21 cellular contexts compared by ENCODE assay signal in genomic region chr2:120536141-120536540, GRCh38.
"Had no signal": no experiment of that assay in that cellular context is flagged by ENCODE, and none has a peak within 500 bp of the region (broad histone marks: within the 10 kb centered on the region; RNA-seq: fewer than 3 reads in every experiment).

No MANE protein-coding gene starts in this region.

- H3K79me2 ChIP-seq: parathyroid adenoma had no signal

- ATAC-seq: foreskin keratinocyte; lower lobe of right lung; natural killer cell; stimulated activated naive CD8-positive, alpha-beta T cell treated with anti-CD3 and anti-CD28 coated beads, Interleukin-15, amount 100 ng/mL, for 72 hours had no signal

- H3K4me1 ChIP-seq: foreskin keratinocyte, parathyroid adenoma had no signal

- H3K4me1 Mint-ChIP-seq: central memory CD8-positive, alpha-beta T cell; natural killer cell; stimulated activated naive CD8-positive, alpha-beta T cell treated with anti-CD3 and anti-CD28 coated beads, Interleukin-15, amount 100 ng/mL, for 72 hours had no signal

- H3K36me3 ChIP-seq: esophagus muscularis mucosa, lower lobe of right lung, neutrophil, spleen, suprapubic skin, thyroid gland, vagina had no signal

- H3K27ac Mint-ChIP-seq: natural killer cell; progenitor cell of endocrine pancreas; stimulated activated naive CD8-positive, alpha-beta T cell treated with anti-CD3 and anti-CD28 coated beads, Interleukin-15, amount 100 ng/mL, for 72 hours had no signal

- H3K9me3 ChIP-seq: esophagus muscularis mucosa, lower lobe of right lung, neutrophil, suprapubic skin, thyroid gland, vagina had no signal

- H3K4me3 Mint-ChIP-seq: central memory CD8-positive, alpha-beta T cell; natural killer cell; stimulated activated naive CD8-positive, alpha-beta T cell treated with anti-CD3 and anti-CD28 coated beads, Interleukin-15, amount 100 ng/mL, for 72 hours had no signal

- H3K9ac ChIP-seq: parathyroid adenoma had no signal

- H3K27me3 Mint-ChIP-seq: central memory CD8-positive, alpha-beta T cell; stimulated activated naive CD8-positive, alpha-beta T cell treated with anti-CD3 and anti-CD28 coated beads, Interleukin-15, amount 100 ng/mL, for 72 hours had no signal

- H3K27me3 ChIP-seq: esophagus muscularis mucosa, neutrophil, suprapubic skin, thyroid gland, vagina had no signal

- H3K4me3 ChIP-seq: coronary artery, esophagus muscularis mucosa, lower lobe of right lung, skin epidermis, spleen, suprapubic skin, thyroid gland, vagina had no signal

- H3K9me3 Mint-ChIP-seq: central memory CD8-positive, alpha-beta T cell; natural killer cell; stimulated activated naive CD8-positive, alpha-beta T cell treated with anti-CD3 and anti-CD28 coated beads, Interleukin-15, amount 100 ng/mL, for 72 hours had no signal

- DNase-seq: dermis blood vessel endothelial cell; effector memory CD4-positive, alpha-beta T cell; foreskin keratinocyte; glutamatergic neuron; lower lobe of right lung; natural killer cell; spleen; stimulated activated CD4-positive, alpha-beta T cell treated with anti-CD3 and anti-CD28 coated beads, Interleukin-2, amount 100 ng/mL, for 48 hours; stimulated activated naive CD4-positive, alpha-beta T cell; stimulated activated naive CD8-positive, alpha-beta T cell treated with anti-CD3 and anti-CD28 coated beads, Interleukin-15, amount 100 ng/mL, for 72 hours; thyroid gland; trophoblast cell had no signal

- H2AFZ ChIP-seq: parathyroid adenoma had no signal

- H3K36me3 Mint-ChIP-seq: natural killer cell had no signal

- H3K27ac ChIP-seq: coronary artery, esophagus muscularis mucosa, foreskin keratinocyte, lower lobe of right lung, neutrophil, parathyroid adenoma, skin epidermis, spleen, suprapubic skin, thyroid gland, vagina had no signal
